In genomic region chr6:20868397-20869185, GRCh38 we compare ENCODE assay signal across 15 cellular contexts.
A peak's percentile ranks its signal among the peaks of the same experiment; 100 is the strongest.
DNase-seq lines count a peak whose midpoint lies in the region; ATAC-seq and FAIRE-seq lines count a peak whose summit lies in the region.
"Had no signal": no experiment of that assay in that cellular context is flagged by ENCODE, and none has a peak within 500 bp of the region (broad histone marks: within the 10 kb centered on the region; RNA-seq: fewer than 3 reads in every experiment).

No MANE protein-coding gene starts in this region.

- no peak overlapping the region for H3K27ac Mint-ChIP-seq in activated naive CD8-positive, alpha-beta T cell treated with anti-CD3 and anti-CD28 coated beads for 36 hours
- H3K27ac Mint-ChIP-seq: dendritic cell treated with granulocyte-macrophage colony-stimulating factor and Interleukin-4, amounts not matched to agents 40 ng/mL and 50 ng/mL, for 4 days; IgD-negative memory B cell had no signal

- no peak overlapping the region for H3K4me3 Mint-ChIP-seq in activated naive CD8-positive, alpha-beta T cell treated with anti-CD3 and anti-CD28 coated beads for 36 hours
- H3K4me3 Mint-ChIP-seq: dendritic cell treated with granulocyte-macrophage colony-stimulating factor and Interleukin-4, amounts not matched to agents 40 ng/mL and 50 ng/mL, for 4 days; IgD-negative memory B cell had no signal

- peaks cover 2% of the 10 kb centered on the region for H3K9me3 Mint-ChIP-seq in activated naive CD8-positive, alpha-beta T cell treated with anti-CD3 and anti-CD28 coated beads for 36 hours
- H3K9me3 Mint-ChIP-seq: dendritic cell treated with granulocyte-macrophage colony-stimulating factor and Interleukin-4, amounts not matched to agents 40 ng/mL and 50 ng/mL, for 4 days; IgD-negative memory B cell had no signal

- peak; percentile 47 for FAIRE-seq in islet of Langerhans (lab: Jason Lieb, UNC)

- H3K36me3 Mint-ChIP-seq in activated naive CD8-positive, alpha-beta T cell treated with anti-CD3 and anti-CD28 coated beads for 36 hours, result peaks cover 10% of the 10 kb centered on the region

- no peaks in the 10 kb centered on the region for H3K27me3 Mint-ChIP-seq in activated naive CD8-positive, alpha-beta T cell treated with anti-CD3 and anti-CD28 coated beads for 36 hours
- H3K27me3 Mint-ChIP-seq: dendritic cell treated with granulocyte-macrophage colony-stimulating factor and Interleukin-4, amounts not matched to agents 40 ng/mL and 50 ng/mL, for 4 days; IgD-negative memory B cell had no signal

- DNase-seq in DMS 273 (lab: John Stamatoyannopoulos, UW; ENCODE audit: unreplicated experiment), result peak; percentile 88
- peak; percentile 99 for DNase-seq in NCI-H146 treated with DMSO at 0.1 percent for 48 hours (lab: John Stamatoyannopoulos, UW; ENCODE audit: unreplicated experiment)
- peak; percentile 100 for DNase-seq in NCI-H69 (lab: John Stamatoyannopoulos, UW)
- DNase-seq in activated naive CD8-positive, alpha-beta T cell treated with anti-CD3 and anti-CD28 coated beads for 36 hours, result no peak
- DNase-seq in MV-4-11 (lab: John Stamatoyannopoulos, UW), result no peak
- DNase-seq: amniotic stem cell; HCEC 1CT; NCI-H526 treated with DMSO at 0.1 percent for 48 hours; stimulated activated CD4-positive, alpha-beta T cell treated with anti-CD3 and anti-CD28 coated beads, Interleukin-2, amount 100 ng/mL, for 48 hours; stimulated activated naive CD4-positive, alpha-beta T cell treated with Interleukin-2 at 50 U/mL for 16 hours had no signal

- ATAC-seq in GM21515 (IDR thresholded peaks at IDR 0.05; ENCODE audit: unreplicated experiment) (no peak), HG03159 (IDR thresholded peaks at IDR 0.05; ENCODE audit: unreplicated experiment) (no peak)

- H3K4me1 Mint-ChIP-seq in activated naive CD8-positive, alpha-beta T cell treated with anti-CD3 and anti-CD28 coated beads for 36 hours, result no peaks in the 10 kb centered on the region
- H3K4me1 Mint-ChIP-seq: IgD-negative memory B cell had no signal

Comparison
In these comparisons a context has a peak if more than half of its experiments do, and no peak if none do; other contexts are left out.
1. DNase-seq: peak in DMS 273 (single experiment), NCI-H146 treated with DMSO at 0.1 percent for 48 hours (single experiment) and NCI-H69 (single experiment); none in activated naive CD8-positive, alpha-beta T cell treated with anti-CD3 and anti-CD28 coated beads for 36 hours (single experiment) and MV-4-11 (single experiment).